10 cellular contexts compared by ENCODE assay signal in the genomic region with DNA sequence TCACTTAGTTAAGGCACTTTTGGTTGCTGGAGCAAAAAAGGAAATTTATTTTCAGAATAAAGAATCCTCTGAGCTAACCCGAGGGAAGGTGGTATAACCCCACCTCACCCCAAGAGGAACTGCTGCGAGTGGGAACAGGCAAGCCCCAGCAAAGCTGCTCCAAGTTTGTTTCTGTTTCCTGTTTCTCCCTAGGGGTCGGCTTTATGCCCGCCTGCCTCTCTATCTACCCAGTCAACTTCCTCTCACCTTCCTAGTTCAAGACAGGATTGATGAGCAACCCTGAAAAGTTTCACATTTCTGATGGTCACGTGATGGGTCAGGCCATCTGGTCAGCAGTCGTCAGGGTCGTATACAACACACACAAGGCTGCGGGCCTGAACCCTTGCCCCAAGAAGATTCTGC. TPM values are rescaled to one million over a fixed set of nuclear protein-coding genes. Genes with fewer than 3 reads are reported as not detected.
DNase-seq lines count a peak whose midpoint lies in the region; ATAC-seq and TF ChIP-seq lines count a peak whose summit lies in the region.
"Had no signal": no experiment of that assay in that cellular context is flagged by ENCODE, and none has a peak within 500 bp of the region (broad histone marks: within the 10 kb centered on the region; RNA-seq: fewer than 3 reads in every experiment).

No MANE protein-coding gene starts in this region.

- BruUV-seq in mammary epithelial cell (replicated peaks; lab: Mats Ljungman, UMichigan), result no TSS peak

- peaks cover 99% of the 10 kb centered on the region for H3K79me2 ChIP-seq in mammary epithelial cell (ENCODE audit: insufficient read depth, low read length)

- CTCF ChIA-PET in mammary epithelial cell (lab: Charles Lee; ENCODE audit: low non-redundant PET), result no interaction called here

- H3K9me3 ChIP-seq in mammary epithelial cell (replicated peaks; ENCODE audit: insufficient read depth, low read length) (no peaks in the 10 kb centered on the region), esophagus muscularis mucosa (no peaks in the 10 kb centered on the region)

- peaks cover 4% of the 10 kb centered on the region for H4K20me1 ChIP-seq in mammary epithelial cell (ENCODE audit: insufficient read depth, low read length)

- peak; percentile 46 for ATAC-seq in GM18870 (IDR thresholded peaks at IDR 0.05; ENCODE audit: unreplicated experiment)
- ATAC-seq in HG03196 (IDR thresholded peaks at IDR 0.05; ENCODE audit: unreplicated experiment), result peak; percentile 42

- no peaks in the 10 kb centered on the region for H3K27me3 Mint-ChIP-seq in nephron progenitor cell (ENCODE audit: low read depth, poor library complexity)
- H3K27me3 Mint-ChIP-seq in activated CD4-positive, alpha-beta T cell treated with anti-CD3 and anti-CD28 coated beads, Interleukin-2, amount 10 ng/mL, durations not matched to agents 24 days and 14 days, result peaks cover 7% of the 10 kb centered on the region

- peak overlapping the region; percentile 99 for H3K27ac Mint-ChIP-seq in nephron progenitor cell
- no peak overlapping the region for H3K27ac Mint-ChIP-seq in activated CD4-positive, alpha-beta T cell treated with anti-CD3 and anti-CD28 coated beads, Interleukin-2, amount 10 ng/mL, durations not matched to agents 24 days and 14 days

- H3K4me3 Mint-ChIP-seq in nephron progenitor cell, result peak overlapping the region; percentile 81
- H3K4me3 Mint-ChIP-seq in activated CD4-positive, alpha-beta T cell treated with anti-CD3 and anti-CD28 coated beads, Interleukin-2, amount 10 ng/mL, durations not matched to agents 24 days and 14 days, result no peak overlapping the region

- H3K27ac ChIP-seq in mammary epithelial cell (ENCODE audit: insufficient read depth, low read depth, low read length) (peak overlapping the region; percentile 34), esophagus muscularis mucosa (replicated peaks in 1 of 4) (peak overlapping the region in 2 of 4 donors; percentile 12 to 32)

- H3K9ac ChIP-seq in mammary epithelial cell (ENCODE audit: insufficient read depth, low read length), result no peak overlapping the region

- TF ChIP-seq CTCF in mammary epithelial cell (conservative IDR thresholded peaks at IDR 0.05 in 1 of 2, IDR thresholded peaks at IDR 0.05 in 1 of 2; ENCODE audit: extremely low read depth in 1 of 2, insufficient read depth in 1 of 2, low read depth in 1 of 2, low read length in 2 of 2), result no peak
- no peak for TF ChIP-seq CTCF in nephron progenitor cell (IDR thresholded peaks at IDR 0.05)
- no peak for TF ChIP-seq CTCF in esophagus muscularis mucosa (IDR thresholded peaks at IDR 0.05)

- 55% methylated on average over 8 of the region's 8 CpGs for WGBS in mammary epithelial cell (ENCODE audit: low coverage, missing lambda C conversion rate)
- 55% methylated on average over 8 of the region's 8 CpGs for WGBS in esophagus muscularis mucosa

- no peak overlapping the region for H2AFZ ChIP-seq in mammary epithelial cell (ENCODE audit: low read depth, low read length)

- peak overlapping the region; percentile 58 for H3K4me2 ChIP-seq in mammary epithelial cell (ENCODE audit: insufficient read depth, low read depth, low read length)

- H3K4me1 ChIP-seq in mammary epithelial cell (ENCODE audit: insufficient read depth, low read length) (peaks cover 43% of the 10 kb centered on the region), esophagus muscularis mucosa (peaks cover 46 to 83% (median 79%) of the 10 kb centered on the region in 4 donors)

- H3K36me3 ChIP-seq in mammary epithelial cell (ENCODE audit: insufficient read depth, low read length) (no peaks in the 10 kb centered on the region), esophagus muscularis mucosa (no peaks in the 10 kb centered on the region)

- TF ChIP-seq EP300 in esophagus muscularis mucosa (IDR thresholded peaks at IDR 0.05), result no peak

- no peak overlapping the region for H3K4me3 ChIP-seq in mammary epithelial cell (replicated peaks in 1 of 3; ENCODE audit: insufficient read depth in 1 of 3, low read depth in 2 of 3, low read length in 3 of 3)
- H3K4me3 ChIP-seq in esophagus muscularis mucosa, result no peak overlapping the region
- H3K4me3 ChIP-seq: skin epidermis had no signal

- dilution Hi-C loops in mammary epithelial cell (cut with HindIII; ENCODE audit: low sequenced_read_pairs), result no loop called here

- TF ChIP-seq POLR2A in esophagus muscularis mucosa (IDR thresholded peaks at IDR 0.05; ENCODE audit: low read depth), result no peak

- H3K36me3 Mint-ChIP-seq in nephron progenitor cell (ENCODE audit: low read depth), result no peaks in the 10 kb centered on the region
- no peaks in the 10 kb centered on the region for H3K36me3 Mint-ChIP-seq in activated CD4-positive, alpha-beta T cell treated with anti-CD3 and anti-CD28 coated beads, Interleukin-2, amount 10 ng/mL, durations not matched to agents 24 days and 14 days (ENCODE audit: low read depth)

- in situ Hi-C loops in mammary epithelial cell (cut with MboI; ENCODE audit: low sequenced_read_pairs in 2 of 2), result no loop called here

- H3K27me3 ChIP-seq in mammary epithelial cell (ENCODE audit: insufficient read depth, low read length) (no peaks in the 10 kb centered on the region), esophagus muscularis mucosa (no peaks in the 10 kb centered on the region)

- peaks cover 81% of the 10 kb centered on the region for H3K4me1 Mint-ChIP-seq in nephron progenitor cell
- H3K4me1 Mint-ChIP-seq in activated CD4-positive, alpha-beta T cell treated with anti-CD3 and anti-CD28 coated beads, Interleukin-2, amount 10 ng/mL, durations not matched to agents 24 days and 14 days, result no peaks in the 10 kb centered on the region

- intact Hi-C loops in mammary epithelial cell (cut with micrococcal nuclease), result no loop called here
- intact Hi-C loops in activated CD4-positive, alpha-beta T cell treated with anti-CD3 and anti-CD28 coated beads, Interleukin-2, amount 10 ng/mL, durations not matched to agents 24 days and 14 days (cut with micrococcal nuclease), result no loop called here
- intact Hi-C loops in esophagus muscularis mucosa (cut with DNase I), result no loop called here

- DNase-seq in mammary epithelial cell, result no peak
- DNase-seq in nephron progenitor cell, result peak; percentile 71
- no peak for DNase-seq in activated CD4-positive, alpha-beta T cell treated with anti-CD3 and anti-CD28 coated beads, Interleukin-2, amount 10 ng/mL, durations not matched to agents 24 days and 14 days
- no peak for DNase-seq in esophagus muscularis mucosa (ENCODE audit: extremely low spot score)
- DNase-seq in NCI-H1105 (lab: John Stamatoyannopoulos, UW), result no peak
- no peak for DNase-seq in COLO829 (ENCODE audit: low spot score)
- DNase-seq: activated gamma-delta T cell treated with Interleukin-2 at 50 U/mL for 16 hours had no signal

- H3K9me3 Mint-ChIP-seq in nephron progenitor cell, result no peaks in the 10 kb centered on the region
- H3K9me3 Mint-ChIP-seq in activated CD4-positive, alpha-beta T cell treated with anti-CD3 and anti-CD28 coated beads, Interleukin-2, amount 10 ng/mL, durations not matched to agents 24 days and 14 days, result no peaks in the 10 kb centered on the region

RNA-seq across cellular contexts. Expression of gene TRIO, which starts 31.1 kb away (rescaled TPM):
- 100 to 1,000 TPM; 160 to 219 TPM for total RNA-seq in mammary epithelial cell
- 52.8 TPM for polyA plus RNA-seq in mammary epithelial cell
- polyA minus RNA-seq in mammary epithelial cell, result 319 TPM
- 8.7 and 14.0 TPM in 2 replicates for total RNA-seq in activated CD4-positive, alpha-beta T cell treated with anti-CD3 and anti-CD28 coated beads, Interleukin-2, amount 10 ng/mL, durations not matched to agents 24 days and 14 days
- 100 to 1,000 TPM; 112 to 155 (median 145) TPM for total RNA-seq in esophagus muscularis mucosa
